In genomic region chr18:677951-678363, GRCh38 we compare ENCODE assay signal across 20 cellular contexts. TPM values are rescaled to one million over a fixed set of nuclear protein-coding genes. Genes with fewer than 3 reads are reported as not detected.
DNase-seq lines count a peak whose midpoint lies in the region; ATAC-seq and TF ChIP-seq lines count a peak whose summit lies in the region.
"Had no signal": no experiment of that assay in that cellular context is flagged by ENCODE, and none has a peak within 500 bp of the region (broad histone marks: within the 10 kb centered on the region; RNA-seq: fewer than 3 reads in every experiment).

No MANE protein-coding gene starts in this region.

- no peak for ATAC-seq in activated naive CD8-positive, alpha-beta T cell treated with anti-CD3 and anti-CD28 coated beads, Interleukin-2, amount 10 ng/mL, durations not matched to agents 7 days and 5 days (ENCODE audit: low read depth)
- peak; percentile 33 for ATAC-seq in activated T-helper 17 cell treated with anti-CD3 and anti-CD28 coated beads, Interleukin-2, amount 50 U/mL, for 72 hours (replicated peaks)
- no peak for ATAC-seq in HG03432 (IDR thresholded peaks at IDR 0.05; ENCODE audit: unreplicated experiment)
- ATAC-seq: HepG2, right cardiac atrium had no signal

- peaks cover 19% of the 10 kb centered on the region for H3K4me1 Mint-ChIP-seq in activated naive CD8-positive, alpha-beta T cell treated with anti-CD3 and anti-CD28 coated beads, Interleukin-2, amount 10 ng/mL, durations not matched to agents 7 days and 5 days
- peaks cover 14% of the 10 kb centered on the region for H3K4me1 Mint-ChIP-seq in activated naive CD8-positive, alpha-beta T cell treated with anti-CD3 and anti-CD28 coated beads for 36 hours
- H3K4me1 Mint-ChIP-seq in activated T-helper 17 cell treated with anti-CD3 and anti-CD28 coated beads, Interleukin-2, amount 50 U/mL, for 72 hours: peaks cover 16% of the 10 kb centered on the region

- DNase-seq in activated naive CD8-positive, alpha-beta T cell treated with anti-CD3 and anti-CD28 coated beads, Interleukin-2, amount 10 ng/mL, durations not matched to agents 7 days and 5 days: no peak
- no peak for DNase-seq in activated naive CD8-positive, alpha-beta T cell treated with anti-CD3 and anti-CD28 coated beads for 36 hours
- DNase-seq in fibroblast of mammary gland (ENCODE audit: low read depth) (peak; percentile 41), superior temporal gyrus (ENCODE audit: extremely low spot score) (peak; percentile 49)
- no peak for DNase-seq in activated effector memory CD4-positive, alpha-beta T cell treated with Interleukin-2 at 50 U/mL for 16 hours
- DNase-seq in activated CD4-positive, CD25-positive, alpha-beta regulatory T cell treated with anti-CD3 and anti-CD28 coated beads, Interleukin-2, amount 50 U/mL, for 72 hours: no peak
- DNase-seq: activated CD8-positive, alpha-beta memory T cell treated with anti-CD3 and anti-CD28 coated beads for 24 hours; CD4-positive, alpha-beta T cell; DMS79; GM23248; MV-4-11; NCI-H2029; NCI-H524 treated with DMSO at 0.1 percent for 48 hours; right cardiac atrium; SHP77 treated with DMSO at 0.1 percent for 48 hours had no signal

- POLR2A ChIA-PET in activated naive CD8-positive, alpha-beta T cell treated with anti-CD3 and anti-CD28 coated beads, Interleukin-2, amount 10 ng/mL, durations not matched to agents 7 days and 5 days (lab: Charles Lee): interaction anchor here (1.9 kb wide), 1 partner anchor 20 kb away, joined by 6 read pairs; no protein-coding TSS in a partner anchor

- no peaks in the 10 kb centered on the region for H3K9me3 Mint-ChIP-seq in activated naive CD8-positive, alpha-beta T cell treated with anti-CD3 and anti-CD28 coated beads, Interleukin-2, amount 10 ng/mL, durations not matched to agents 7 days and 5 days
- H3K9me3 Mint-ChIP-seq in activated naive CD8-positive, alpha-beta T cell treated with anti-CD3 and anti-CD28 coated beads for 36 hours: no peaks in the 10 kb centered on the region
- H3K9me3 Mint-ChIP-seq in activated T-helper 17 cell treated with anti-CD3 and anti-CD28 coated beads, Interleukin-2, amount 50 U/mL, for 72 hours: no peaks in the 10 kb centered on the region
- H3K9me3 Mint-ChIP-seq: activated T-helper 2 cell treated with anti-CD3 and anti-CD28 coated beads, Interferon-gamma antibody, Interleukin-2, Interleukin-4, amounts not matched to agents 10 μg/mL and 5 μg/mL and 100 μg/mL, durations not matched to agents 14 hours and 24 hours and 36 hours; CD4-positive, alpha-beta T cell; stimulated activated naive CD8-positive, alpha-beta T cell treated with anti-CD3 and anti-CD28 coated beads, Interleukin-15, Interleukin-2, amounts not matched to agents 100 ng/mL and 50 ng/mL, for 24 hours had no signal

- TF ChIP-seq CTCF in fibroblast of mammary gland (conservative IDR thresholded peaks at IDR 0.05; ENCODE audit: control insufficient read depth, insufficient read depth, low read depth, low read length): no peak

- H3K4me3 ChIP-seq in fibroblast of mammary gland (ENCODE audit: control insufficient read depth, low read depth, low read length): no peak overlapping the region
- H3K4me3 ChIP-seq: GM23248 had no signal

- H3K27me3 Mint-ChIP-seq in activated naive CD8-positive, alpha-beta T cell treated with anti-CD3 and anti-CD28 coated beads, Interleukin-2, amount 10 ng/mL, durations not matched to agents 7 days and 5 days: no peaks in the 10 kb centered on the region
- no peaks in the 10 kb centered on the region for H3K27me3 Mint-ChIP-seq in activated naive CD8-positive, alpha-beta T cell treated with anti-CD3 and anti-CD28 coated beads for 36 hours
- no peaks in the 10 kb centered on the region for H3K27me3 Mint-ChIP-seq in activated T-helper 17 cell treated with anti-CD3 and anti-CD28 coated beads, Interleukin-2, amount 50 U/mL, for 72 hours
- H3K27me3 Mint-ChIP-seq: CD4-positive, alpha-beta T cell; stimulated activated naive CD8-positive, alpha-beta T cell treated with anti-CD3 and anti-CD28 coated beads, Interleukin-15, Interleukin-2, amounts not matched to agents 100 ng/mL and 50 ng/mL, for 24 hours had no signal

- no peak overlapping the region for H3K4me3 Mint-ChIP-seq in activated naive CD8-positive, alpha-beta T cell treated with anti-CD3 and anti-CD28 coated beads, Interleukin-2, amount 10 ng/mL, durations not matched to agents 7 days and 5 days
- H3K4me3 Mint-ChIP-seq in activated naive CD8-positive, alpha-beta T cell treated with anti-CD3 and anti-CD28 coated beads for 36 hours: no peak overlapping the region
- peak overlapping the region; percentile 19 for H3K4me3 Mint-ChIP-seq in activated T-helper 17 cell treated with anti-CD3 and anti-CD28 coated beads, Interleukin-2, amount 50 U/mL, for 72 hours
- H3K4me3 Mint-ChIP-seq: CD4-positive, alpha-beta T cell; stimulated activated naive CD8-positive, alpha-beta T cell treated with anti-CD3 and anti-CD28 coated beads, Interleukin-15, Interleukin-2, amounts not matched to agents 100 ng/mL and 50 ng/mL, for 24 hours had no signal

- H3K27ac Mint-ChIP-seq in activated naive CD8-positive, alpha-beta T cell treated with anti-CD3 and anti-CD28 coated beads, Interleukin-2, amount 10 ng/mL, durations not matched to agents 7 days and 5 days: peak overlapping the region; percentile 56
- H3K27ac Mint-ChIP-seq in activated naive CD8-positive, alpha-beta T cell treated with anti-CD3 and anti-CD28 coated beads for 36 hours: no peak overlapping the region
- peak overlapping the region; percentile 68 for H3K27ac Mint-ChIP-seq in activated T-helper 17 cell treated with anti-CD3 and anti-CD28 coated beads, Interleukin-2, amount 50 U/mL, for 72 hours
- H3K27ac Mint-ChIP-seq: CD4-positive, alpha-beta T cell had no signal

- H3K36me3 Mint-ChIP-seq in activated naive CD8-positive, alpha-beta T cell treated with anti-CD3 and anti-CD28 coated beads, Interleukin-2, amount 10 ng/mL, durations not matched to agents 7 days and 5 days: peaks cover 27% of the 10 kb centered on the region
- peaks cover 43% of the 10 kb centered on the region for H3K36me3 Mint-ChIP-seq in activated naive CD8-positive, alpha-beta T cell treated with anti-CD3 and anti-CD28 coated beads for 36 hours
- H3K36me3 Mint-ChIP-seq in activated T-helper 17 cell treated with anti-CD3 and anti-CD28 coated beads, Interleukin-2, amount 50 U/mL, for 72 hours (ENCODE audit: low read depth): peaks cover 99% of the 10 kb centered on the region

RNA-seq across cellular contexts. Expression of gene TYMS, which starts 20.5 kb away (rescaled TPM):
- 100 to 1,000 TPM; 306 to 322 TPM for total RNA-seq in activated naive CD8-positive, alpha-beta T cell treated with anti-CD3 and anti-CD28 coated beads, Interleukin-2, amount 10 ng/mL, durations not matched to agents 7 days and 5 days
- total RNA-seq in activated naive CD8-positive, alpha-beta T cell treated with anti-CD3 and anti-CD28 coated beads for 36 hours: 100 to 1,000 TPM; 364 to 369 TPM
- total RNA-seq in activated T-helper 17 cell treated with anti-CD3 and anti-CD28 coated beads, Interleukin-2, amount 50 U/mL, for 72 hours: 100 to 1,000 TPM; 268 to 414 TPM

RNA-seq across cellular contexts. Expression of gene ENOSF1, which starts 34.5 kb away (rescaled TPM):
- total RNA-seq in activated naive CD8-positive, alpha-beta T cell treated with anti-CD3 and anti-CD28 coated beads, Interleukin-2, amount 10 ng/mL, durations not matched to agents 7 days and 5 days: 10 to 100 TPM; 76.0 to 79.5 TPM
- 10 to 100 TPM; 61.7 to 75.2 TPM for total RNA-seq in activated naive CD8-positive, alpha-beta T cell treated with anti-CD3 and anti-CD28 coated beads for 36 hours
- 10 to 100 TPM; 61.6 to 89.8 TPM for total RNA-seq in activated T-helper 17 cell treated with anti-CD3 and anti-CD28 coated beads, Interleukin-2, amount 50 U/mL, for 72 hours

Comparison
In these comparisons a context has a peak if more than half of its experiments do, and no peak if none do; other contexts are left out.
1. DNase-seq: peak in fibroblast of mammary gland (single experiment) and superior temporal gyrus (single experiment); none in activated naive CD8-positive, alpha-beta T cell treated with anti-CD3 and anti-CD28 coated beads, Interleukin-2, amount 10 ng/mL, durations not matched to agents 7 days and 5 days (single experiment), activated naive CD8-positive, alpha-beta T cell treated with anti-CD3 and anti-CD28 coated beads for 36 hours (single experiment), activated effector memory CD4-positive, alpha-beta T cell treated with Interleukin-2 at 50 U/mL for 16 hours (single experiment) and activated CD4-positive, CD25-positive, alpha-beta regulatory T cell treated with anti-CD3 and anti-CD28 coated beads, Interleukin-2, amount 50 U/mL, for 72 hours (single experiment).